ENCODE assay signal across 2 cellular contexts in the genomic region with DNA sequence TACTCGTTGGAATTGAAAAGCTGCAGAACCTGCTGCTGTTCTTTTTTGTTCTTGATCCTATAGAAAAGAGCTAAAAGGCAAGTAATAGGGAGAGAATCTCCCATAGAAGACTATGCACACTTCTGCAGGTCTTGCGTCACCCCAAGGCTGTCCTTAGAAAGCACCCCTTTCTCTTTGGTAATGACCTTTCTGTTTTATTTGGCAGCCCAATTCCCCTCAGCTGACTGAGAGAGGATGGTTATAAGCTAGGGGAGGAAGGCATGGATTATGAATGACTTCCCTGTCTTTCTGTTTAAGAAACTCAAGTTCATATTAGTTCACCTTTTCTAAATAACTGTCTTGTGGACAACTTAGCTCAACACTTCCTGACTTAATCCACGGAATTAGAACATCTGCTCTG.
A peak's percentile ranks its signal among the peaks of the same experiment; 100 is the strongest.
TF ChIP-seq lines count a peak whose summit lies in the region.

No MANE protein-coding gene starts in this region.

TF ChIP-seq in endothelial cell of umbilical vein, 7 proteins besides CTCF, POLR2A, EP300 and RAD21:
- no peak for TF ChIP-seq POLR2AphosphoS5 (IDR thresholded peaks at IDR 0.05; ENCODE audit: insufficient read depth, low read depth, low read length)
- TF ChIP-seq JUN (IDR thresholded peaks at IDR 0.05; ENCODE audit: borderline replicate concordance, insufficient read depth, insufficient read length, low read depth) = no peak
- no peak for TF ChIP-seq MYC (IDR thresholded peaks at IDR 0.05; ENCODE audit: low read depth, low read length)
- TF ChIP-seq GATA2 (IDR thresholded peaks at IDR 0.05; ENCODE audit: insufficient read depth, insufficient read length, low read depth, low read length) = no peak
- TF ChIP-seq EZH2 (IDR thresholded peaks at IDR 0.05; ENCODE audit: borderline replicate concordance, low read depth, low read length, severe bottlenecking) = no peak
- TF ChIP-seq, protein P1, sequence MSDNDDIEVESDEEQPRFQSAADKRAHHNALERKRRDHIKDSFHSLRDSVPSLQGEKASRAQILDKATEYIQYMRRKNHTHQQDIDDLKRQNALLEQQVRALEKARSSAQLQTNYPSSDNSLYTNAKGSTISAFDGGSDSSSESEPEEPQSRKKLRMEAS (IDR thresholded peaks at IDR 0.05; ENCODE audit: insufficient read depth, insufficient read length) = no peak
- no peak for TF ChIP-seq FOS (IDR thresholded peaks at IDR 0.05; ENCODE audit: borderline replicate concordance, insufficient read depth, low read length)

TF ChIP-seq in HepG2, 621 proteins besides CTCF, POLR2A, EP300 and RAD21:
- TF ChIP-seq HHEX (CRISPR knock-in tag; IDR thresholded peaks at IDR 0.05) (no peak), CEBPB (IDR thresholded peaks at IDR 0.05; ENCODE audit: borderline replicate concordance, low read depth, low read length) (peak; percentile 17; the same call in 1 of the 2 replicates)
